24 cellular contexts compared by ENCODE assay signal in the genomic region with DNA sequence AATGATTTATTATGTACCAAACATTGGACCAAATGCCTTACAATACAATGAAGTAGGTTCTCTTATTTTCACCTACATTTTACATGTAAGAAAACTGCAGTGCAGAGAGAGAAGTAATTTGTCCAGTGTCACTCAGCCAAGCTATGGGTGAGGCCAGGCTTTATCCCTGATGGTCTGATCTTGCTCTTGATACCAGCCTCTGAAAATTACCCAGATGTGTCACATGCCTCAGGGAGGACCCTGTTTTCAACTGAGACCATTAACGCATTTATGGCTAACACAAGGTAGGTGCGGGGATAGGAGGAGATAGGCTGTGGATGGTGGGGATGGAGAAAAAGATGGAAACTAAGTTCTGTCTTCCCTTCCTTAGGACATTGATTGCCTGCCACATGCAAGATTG. TPM values are rescaled to one million over a fixed set of nuclear protein-coding genes. Genes with fewer than 3 reads are reported as not detected.
"Had no signal": no experiment of that assay in that cellular context is flagged by ENCODE, and none has a peak within 500 bp of the region (broad histone marks: within the 10 kb centered on the region; RNA-seq: fewer than 3 reads in every experiment).

No MANE protein-coding gene starts in this region.

- ATAC-seq: activated T-cell treated with anti-CD3 and anti-CD28 coated beads, Interleukin-2, amount 50 U/mL, for 4 hours; T-helper 17 cell had no signal

- FAIRE-seq: RCC 7860, TTC549 had no signal

- H3K9me3 Mint-ChIP-seq: activated CD4-positive, alpha-beta T cell treated with anti-CD3 and anti-CD28 coated beads, Interleukin-2, amount 10 ng/mL, durations not matched to agents 24 days and 14 days; activated naive CD4-positive, alpha-beta T cell treated with anti-CD3 and anti-CD28 coated beads for 36 hours; activated T-cell treated with anti-CD3 and anti-CD28 coated beads, Interleukin-2, amount 50 U/mL, for 4 hours had no signal

- H3K4me1 Mint-ChIP-seq: activated B cell treated with CpG ODN at 0.5 μM for 24 hours; activated CD4-positive, alpha-beta T cell treated with anti-CD3 and anti-CD28 coated beads, Interleukin-2, amount 10 ng/mL, durations not matched to agents 24 days and 14 days had no signal

- H3K36me3 ChIP-seq: brain microvascular endothelial cell, MG63 had no signal

- H3K36me3 Mint-ChIP-seq: activated naive CD8-positive, alpha-beta T cell had no signal

- H3K27me3 Mint-ChIP-seq: activated B cell treated with CpG ODN at 0.5 μM for 24 hours; activated CD4-positive, alpha-beta T cell treated with anti-CD3 and anti-CD28 coated beads, Interleukin-2, amount 10 ng/mL, durations not matched to agents 24 days and 14 days had no signal

- H3K27me3 ChIP-seq: brain microvascular endothelial cell, MG63, SJSA1 had no signal

- H3K4me3 Mint-ChIP-seq: activated B cell treated with CpG ODN at 0.5 μM for 24 hours; activated CD4-positive, alpha-beta T cell treated with anti-CD3 and anti-CD28 coated beads, Interleukin-2, amount 10 ng/mL, durations not matched to agents 24 days and 14 days; activated naive CD4-positive, alpha-beta T cell treated with anti-CD3 and anti-CD28 coated beads for 36 hours; activated naive CD8-positive, alpha-beta T cell; activated T-cell treated with anti-CD3 and anti-CD28 coated beads, Interleukin-2, amount 50 U/mL, for 4 hours; T-helper 17 cell had no signal

- DNase-seq: activated B cell treated with CpG ODN at 0.5 μM for 24 hours; activated CD4-positive, alpha-beta T cell treated with anti-CD3 and anti-CD28 coated beads for 1 hour; activated CD4-positive, alpha-beta T cell treated with anti-CD3 and anti-CD28 coated beads, Interleukin-2, amount 10 ng/mL, durations not matched to agents 24 days and 14 days; activated CD4-positive, alpha-beta T cell treated with anti-CD3 and anti-CD28 coated beads, Interleukin-2, amount 50 U/mL, for 48 hours; activated gamma-delta T cell; activated naive CD4-positive, alpha-beta T cell treated with anti-CD3 and anti-CD28 coated beads for 36 hours; activated T-cell treated with anti-CD3 and anti-CD28 coated beads, Interleukin-2, amount 50 U/mL, for 4 hours; brain microvascular endothelial cell; MG63; MV-4-11; NCI-H1092 treated with DMSO at 0.1 percent for 48 hours; NCI-H1417 treated with DMSO at 0.1 percent for 48 hours; NCI-H1694 treated with DMSO at 0.1 percent for 48 hours; NCI-H2081; NCI-H510A treated with DMSO at 0.1 percent for 48 hours; NCI-H69; NK-92 treated with Interleukin-12 subunit alpha and Interleukin-12 subunit beta, amount 100 ng/mL, for 24 hours; SHP77; T-helper 17 cell; T-helper 9 cell had no signal

- H3K27ac Mint-ChIP-seq: activated B cell treated with CpG ODN at 0.5 μM for 24 hours; activated CD4-positive, alpha-beta T cell treated with anti-CD3 and anti-CD28 coated beads, Interleukin-2, amount 10 ng/mL, durations not matched to agents 24 days and 14 days; activated naive CD4-positive, alpha-beta T cell treated with anti-CD3 and anti-CD28 coated beads for 36 hours; activated naive CD8-positive, alpha-beta T cell; T-helper 17 cell had no signal

- H3K27ac ChIP-seq: brain microvascular endothelial cell had no signal

- H3K4me3 ChIP-seq: MG63, SJSA1 had no signal

RNA-seq across cellular contexts. Expression of gene NGF, which starts 56.9 kb away (rescaled TPM):
- total RNA-seq: activated B cell treated with CpG ODN at 0.5 μM for 24 hours; activated CD4-positive, alpha-beta T cell treated with anti-CD3 and anti-CD28 coated beads, Interleukin-2, amount 10 ng/mL, durations not matched to agents 24 days and 14 days; activated naive CD4-positive, alpha-beta T cell treated with anti-CD3 and anti-CD28 coated beads for 36 hours; activated T-cell treated with anti-CD3 and anti-CD28 coated beads, Interleukin-2, amount 50 U/mL, for 4 hours; T-helper 17 cell had no signal
